6 cellular contexts compared by ENCODE assay signal in the genomic region with DNA sequence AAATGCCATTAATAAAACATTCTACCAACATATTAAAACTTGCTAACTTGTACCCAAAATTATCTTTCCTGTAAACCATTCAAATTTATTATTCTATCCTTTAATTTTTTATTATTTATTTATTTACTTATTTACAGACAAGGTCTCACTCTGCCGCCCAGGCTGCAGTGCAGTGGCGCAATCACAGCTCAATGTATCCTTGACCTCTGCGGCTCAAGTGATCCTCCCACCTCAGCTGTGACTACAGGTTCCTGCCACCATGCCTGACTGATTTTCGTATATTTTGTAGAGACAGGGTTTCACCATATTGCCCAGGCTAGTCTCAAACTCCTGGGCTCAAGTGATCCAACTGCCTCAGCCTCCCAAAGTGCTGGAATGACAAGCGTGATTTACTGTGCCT. TPM values are rescaled to one million over a fixed set of nuclear protein-coding genes. Genes with fewer than 3 reads are reported as not detected.
"Had no signal": no experiment of that assay in that cellular context is flagged by ENCODE, and none has a peak within 500 bp of the region (broad histone marks: within the 10 kb centered on the region; RNA-seq: fewer than 3 reads in every experiment).

No MANE protein-coding gene starts in this region.

- H2AFZ ChIP-seq: GM23338 had no signal

- H3K4me3 Mint-ChIP-seq: GM23338, IgD-negative memory B cell had no signal

- H3K27me3 Mint-ChIP-seq: IgD-negative memory B cell had no signal

- DNase-seq: H7, HCEC 1CT, KBM-7 had no signal

- H3K27ac Mint-ChIP-seq: GM23338, IgD-negative memory B cell had no signal

- H3K36me3 Mint-ChIP-seq: IgD-negative memory B cell had no signal

- ATAC-seq: GM23338 had no signal

- H3K4me3 ChIP-seq: GM23338 had no signal

- H3K4me2 ChIP-seq: GM23338 had no signal

- H3K9me3 Mint-ChIP-seq: GM23338 had no signal

RNA-seq across cellular contexts. Expression of a gene that starts 20.4 kb away (rescaled TPM):
- total RNA-seq: HT-29 had no signal
- polyA plus RNA-seq: IgD-negative memory B cell had no signal
